In the genomic region with DNA sequence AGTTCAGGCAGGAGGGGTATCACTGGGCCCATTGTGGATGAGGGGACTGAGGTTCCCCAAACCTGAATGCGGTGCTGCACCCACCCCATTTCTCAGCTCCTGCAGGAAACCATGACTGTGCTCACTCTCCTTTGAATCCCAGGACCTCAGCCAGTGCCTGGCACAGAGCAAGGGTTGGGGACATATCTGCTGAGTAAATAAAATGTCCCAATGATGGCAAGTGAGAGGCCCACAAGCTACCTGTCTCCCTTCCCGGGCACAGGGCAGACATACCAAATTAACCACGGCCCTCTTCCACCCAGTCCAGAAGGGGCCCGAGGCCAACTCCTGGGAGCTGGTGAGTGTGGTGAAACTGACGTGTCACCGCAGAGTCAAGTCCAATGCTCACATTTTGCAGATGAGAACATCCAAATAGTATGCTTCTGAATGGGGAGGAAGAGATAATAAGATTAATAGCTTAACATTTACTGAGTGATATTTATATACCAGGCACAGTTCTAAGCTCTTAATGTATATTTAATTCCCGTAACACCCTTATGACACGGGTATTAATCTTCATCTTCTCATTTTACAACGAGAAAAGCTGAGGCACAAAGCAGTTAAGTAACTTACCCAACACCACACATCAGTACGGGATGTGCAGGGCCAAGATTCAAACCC, we compare ENCODE assay signal across 12 cellular contexts.
DNase-seq lines count a peak whose midpoint lies in the region; ATAC-seq and TF ChIP-seq lines count a peak whose summit lies in the region.
"Had no signal": no experiment of that assay in that cellular context is flagged by ENCODE, and none has a peak within 500 bp of the region (broad histone marks: within the 10 kb centered on the region; RNA-seq: fewer than 3 reads in every experiment).

No MANE protein-coding gene starts in this region.

- no peaks in the 10 kb centered on the region for H3K9me3 Mint-ChIP-seq in activated T-cell treated with anti-CD3 and anti-CD28 coated beads, Interleukin-2, amount 50 U/mL, for 72 hours
- H3K9me3 Mint-ChIP-seq: CD8-positive, alpha-beta memory T cell had no signal

- ATAC-seq in left cardiac atrium, result peak; percentile 38 to 50
- ATAC-seq in activated T-cell treated with anti-CD3 and anti-CD28 coated beads, Interleukin-2, amount 50 U/mL, for 72 hours (replicated peaks in 1 of 2), result no peak

- peak; percentile 87 for DNase-seq in EL
- DNase-seq in ascending aorta (ENCODE audit: low spot score in 2 of 2), result no peak
- DNase-seq in left cardiac atrium, result no peak
- DNase-seq in NCI-H2107 (lab: John Stamatoyannopoulos, UW), result no peak
- DNase-seq in cerebellar nuclear complex (lab: John Stamatoyannopoulos, UW), result no peak
- DNase-seq in activated T-cell treated with anti-CD3 and anti-CD28 coated beads, Interleukin-2, amount 50 U/mL, for 72 hours, result no peak
- no peak for DNase-seq in stimulated activated naive CD4-positive, alpha-beta T cell treated with Interleukin-2 at 50 U/mL for 16 hours (lab: John Stamatoyannopoulos, UW)
- DNase-seq: activated gamma-delta T cell treated with Interleukin-2 at 50 U/mL for 16 hours; CD8-positive, alpha-beta memory T cell; NCI-H1930 had no signal

- H3K4me3 Mint-ChIP-seq in activated T-cell treated with anti-CD3 and anti-CD28 coated beads, Interleukin-2, amount 50 U/mL, for 72 hours, result no peak overlapping the region
- H3K4me3 Mint-ChIP-seq: CD8-positive, alpha-beta memory T cell had no signal

- peak overlapping the region; percentile 73 to 77 for H3K27ac ChIP-seq in ascending aorta
- H3K27ac ChIP-seq in skin epidermis, result peak overlapping the region in 11 of 21 experiments; percentile 3 to 60 (median 23)

- no peaks in the 10 kb centered on the region for H3K9me3 ChIP-seq in ascending aorta
- H3K9me3 ChIP-seq: ovary had no signal

- peaks cover 3 to 14% of the 10 kb centered on the region in 2 donors for H3K4me1 ChIP-seq in ascending aorta

- H3K27ac Mint-ChIP-seq in activated T-cell treated with anti-CD3 and anti-CD28 coated beads, Interleukin-2, amount 50 U/mL, for 72 hours, result no peak overlapping the region

- intact Hi-C loops in ascending aorta (cut with DNase I) (no loop called here), left cardiac atrium (cut with DNase I) (no loop called here)

- H3K4me3 ChIP-seq in ascending aorta, result no peak overlapping the region
- H3K4me3 ChIP-seq in skin epidermis, result no peak overlapping the region
- H3K4me3 ChIP-seq: ovary had no signal

- no peaks in the 10 kb centered on the region for H3K36me3 Mint-ChIP-seq in activated T-cell treated with anti-CD3 and anti-CD28 coated beads, Interleukin-2, amount 50 U/mL, for 72 hours (ENCODE audit: insufficient read depth in 2 of 2)
- H3K36me3 Mint-ChIP-seq: CD8-positive, alpha-beta memory T cell had no signal

- no peaks in the 10 kb centered on the region for H3K27me3 Mint-ChIP-seq in activated T-cell treated with anti-CD3 and anti-CD28 coated beads, Interleukin-2, amount 50 U/mL, for 72 hours (ENCODE audit: low read depth)

- no peak for TF ChIP-seq CTCF in ascending aorta (IDR thresholded peaks at IDR 0.05)

- no peaks in the 10 kb centered on the region for H3K4me1 Mint-ChIP-seq in activated T-cell treated with anti-CD3 and anti-CD28 coated beads, Interleukin-2, amount 50 U/mL, for 72 hours (ENCODE audit: low read depth)
- H3K4me1 Mint-ChIP-seq: CD8-positive, alpha-beta memory T cell had no signal

- no peaks in the 10 kb centered on the region for H3K27me3 ChIP-seq in ascending aorta
- H3K27me3 ChIP-seq: ovary had no signal

- H3K36me3 ChIP-seq in ascending aorta, result no peaks in the 10 kb centered on the region
- H3K36me3 ChIP-seq: ovary had no signal

Comparison
In these comparisons a context has a peak if more than half of its experiments do, and no peak if none do; other contexts are left out.
1. ATAC-seq: peak in left cardiac atrium (2 of 2); none in activated T-cell treated with anti-CD3 and anti-CD28 coated beads, Interleukin-2, amount 50 U/mL, for 72 hours (0 of 2).